In the genomic region with DNA sequence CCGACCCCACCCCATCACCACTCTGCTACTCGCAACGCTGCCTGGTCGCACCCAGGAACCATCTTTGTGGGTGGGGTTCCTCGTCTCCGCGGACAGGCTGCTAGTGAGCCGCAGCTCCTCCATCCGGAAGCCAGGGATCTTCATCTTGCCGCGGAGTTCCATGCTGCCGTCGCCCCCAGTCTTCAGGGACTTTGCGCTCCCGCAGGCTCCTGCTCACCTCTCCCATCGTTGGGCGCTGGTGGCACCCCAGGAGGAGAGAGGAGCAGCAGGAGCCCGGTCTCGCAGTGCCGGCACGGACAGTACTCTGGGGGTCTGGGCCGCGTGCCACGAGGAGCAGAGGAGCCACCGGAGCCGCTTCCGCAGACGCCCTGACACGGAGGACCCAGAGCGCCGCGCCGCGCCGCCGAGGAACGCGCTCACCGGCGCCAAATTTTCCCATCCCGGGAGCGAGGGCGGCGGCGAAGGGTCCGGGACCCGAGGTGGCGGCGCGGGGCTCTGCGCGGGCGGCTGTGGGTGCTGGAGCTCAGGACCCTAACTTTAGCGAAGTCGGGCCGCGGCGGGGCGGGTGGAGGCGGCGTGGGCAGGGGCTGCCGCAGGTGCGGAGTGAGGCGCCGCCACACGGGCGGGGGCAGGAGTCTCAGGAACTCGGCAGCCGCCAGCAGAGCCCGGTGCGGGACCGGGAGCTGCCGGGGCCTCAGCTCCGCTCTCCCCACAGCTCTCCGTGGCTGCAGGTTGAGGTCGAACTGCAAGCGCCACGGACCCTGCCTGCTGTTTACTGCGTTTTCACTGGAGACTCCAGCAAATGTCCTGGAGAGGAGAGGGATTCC, we compare ENCODE assay signal across 8 cellular contexts.
DNase-seq lines count a peak whose midpoint lies in the region; ATAC-seq and TF ChIP-seq lines count a peak whose summit lies in the region.

No MANE protein-coding gene starts in this region.

- ATAC-seq in GM19328 (IDR thresholded peaks at IDR 0.05; ENCODE audit: unreplicated experiment), result no peak
- ATAC-seq in activated T-helper 17 cell treated with anti-CD3 and anti-CD28 coated beads, Interleukin-2, amount 50 U/mL, for 72 hours (replicated peaks), result no peak

- peaks cover 7% of the 10 kb centered on the region for H3K27me3 Mint-ChIP-seq in activated T-helper 17 cell treated with anti-CD3 and anti-CD28 coated beads, Interleukin-2, amount 50 U/mL, for 72 hours

- H3K27ac Mint-ChIP-seq in activated T-helper 17 cell treated with anti-CD3 and anti-CD28 coated beads, Interleukin-2, amount 50 U/mL, for 72 hours, result no peak overlapping the region

- intact Hi-C loops in stomach (cut with DNase I; ENCODE audit: low total_unique reads), result no loop called here

- H3F3A ChIP-seq in GM23248 (ENCODE audit: insufficient read depth), result peaks cover 3% of the 10 kb centered on the region; the same call in 1 of the 2 replicates

- H3K4me2 ChIP-seq in GM23248 (ENCODE audit: unreplicated experiment), result peak overlapping the region; percentile 64

- H3K4me3 Mint-ChIP-seq in activated T-helper 17 cell treated with anti-CD3 and anti-CD28 coated beads, Interleukin-2, amount 50 U/mL, for 72 hours, result no peak overlapping the region

- H3K9me3 ChIP-seq in GM23248 (ENCODE audit: low read depth), result no peaks in the 10 kb centered on the region
- no peaks in the 10 kb centered on the region for H3K9me3 ChIP-seq in stomach

- no peaks in the 10 kb centered on the region for H4K20me1 ChIP-seq in GM23248 (ENCODE audit: insufficient read depth)

- H3K4me3 ChIP-seq in GM23248 (peak overlapping the region; percentile 79), brain microvascular endothelial cell (ENCODE audit: low read depth, low read length) (peak overlapping the region; percentile 33), kidney epithelial cell (ENCODE audit: low read depth, low read length) (peak overlapping the region; percentile 45), stomach (peak overlapping the region; percentile 42 to 53 (median 48))

- H3K4me1 ChIP-seq in GM23248 (ENCODE audit: insufficient read depth) (peaks cover 14% of the 10 kb centered on the region), stomach (peaks cover 9 to 15% (median 12%) of the 10 kb centered on the region in 4 donors)

- no peaks in the 10 kb centered on the region for H3K27me3 ChIP-seq in GM23248 (replicated peaks; ENCODE audit: insufficient read depth)
- H3K27me3 ChIP-seq in brain microvascular endothelial cell (replicated peaks), result no peaks in the 10 kb centered on the region
- peaks cover 4% of the 10 kb centered on the region for H3K27me3 ChIP-seq in kidney epithelial cell (ENCODE audit: control insufficient read depth, insufficient read depth, low read length)
- peaks cover 0 to 36% (median 15%) of the 10 kb centered on the region in 3 donors for H3K27me3 ChIP-seq in stomach

- H3K79me2 ChIP-seq in GM23248 (ENCODE audit: insufficient read depth), result no peaks in the 10 kb centered on the region

- in situ Hi-C loops in GM23248 (cut with MboI) (no loop called here), brain microvascular endothelial cell (cut with HindIII; ENCODE audit: low pct_ligation_motif_present, low sequenced_read_pairs) (no loop called here)

- no peak for TF ChIP-seq EP300 in stomach (IDR thresholded peaks at IDR 0.05)

- peaks cover 10% of the 10 kb centered on the region for H3K9me3 Mint-ChIP-seq in activated T-helper 17 cell treated with anti-CD3 and anti-CD28 coated beads, Interleukin-2, amount 50 U/mL, for 72 hours

- 1 to 2% methylated on average over 49 to 72 of the region's 79 CpGs for WGBS in GM23248 (ENCODE audit: low coverage in 1 of 2, low lambda C conversion rate in 2 of 2, missing lambda C conversion rate in 2 of 2), 2 experiments
- 2 to 9% (median 3%) methylated on average over 17 to 79 of the region's 79 CpGs for WGBS in stomach, 5 donors

- H3K36me3 ChIP-seq in GM23248 (ENCODE audit: low read depth) (no peaks in the 10 kb centered on the region), brain microvascular endothelial cell (replicated peaks) (no peaks in the 10 kb centered on the region), kidney epithelial cell (ENCODE audit: control insufficient read depth, insufficient read depth, low read length) (no peaks in the 10 kb centered on the region), stomach (no peaks in the 10 kb centered on the region)

- peak overlapping the region; percentile 71 for H3K9ac ChIP-seq in GM23248

- H3K27ac ChIP-seq in GM23248, result peak overlapping the region; percentile 8
- no peak overlapping the region for H3K27ac ChIP-seq in brain microvascular endothelial cell
- no peak overlapping the region for H3K27ac ChIP-seq in stomach

- H2AFZ ChIP-seq in GM23248, result peak overlapping the region; percentile 95

- TF ChIP-seq CTCF in brain microvascular endothelial cell (IDR thresholded peaks at IDR 0.05; ENCODE audit: low read depth, low read length, missing control alignments), result no peak
- no peak for TF ChIP-seq CTCF in kidney epithelial cell (IDR thresholded peaks at IDR 0.05; ENCODE audit: insufficient read depth, low read length, poor library complexity, severe bottlenecking)
- TF ChIP-seq CTCF in stomach (IDR thresholded peaks at IDR 0.05), result no peak

- TF ChIP-seq POLR2A in stomach (IDR thresholded peaks at IDR 0.05), result no peak

- no peaks in the 10 kb centered on the region for H3K9me2 ChIP-seq in GM23248 (ENCODE audit: insufficient read depth)

- DNase-seq in GM23248, result peak; percentile 70
- DNase-seq in brain microvascular endothelial cell, result no peak
- no peak for DNase-seq in kidney epithelial cell (ENCODE audit: low read depth)
- DNase-seq in stomach, result no peak
- no peak for DNase-seq in SIG-M5 (lab: John Stamatoyannopoulos, UW)
- no peak for DNase-seq in NCI-H2081 treated with DMSO at 0.1 percent for 48 hours (lab: John Stamatoyannopoulos, UW)

- no peaks in the 10 kb centered on the region for H3K36me3 Mint-ChIP-seq in activated T-helper 17 cell treated with anti-CD3 and anti-CD28 coated beads, Interleukin-2, amount 50 U/mL, for 72 hours (ENCODE audit: low read depth)

- H3K4me1 Mint-ChIP-seq in activated T-helper 17 cell treated with anti-CD3 and anti-CD28 coated beads, Interleukin-2, amount 50 U/mL, for 72 hours, result no peaks in the 10 kb centered on the region
